Comparison of ENCODE assay signal across 20 cellular contexts in genomic region chr13:113053801-113054604, GRCh38. TPM values are rescaled to one million over a fixed set of nuclear protein-coding genes. Genes with fewer than 3 reads are reported as not detected.
DNase-seq lines count a peak whose midpoint lies in the region; FAIRE-seq and TF ChIP-seq lines count a peak whose summit lies in the region.
"Had no signal": no experiment of that assay in that cellular context is flagged by ENCODE, and none has a peak within 500 bp of the region (broad histone marks: within the 10 kb centered on the region; RNA-seq: fewer than 3 reads in every experiment).

No MANE protein-coding gene starts in this region.

- FAIRE-seq in D721Med (lab: Jason Lieb, UNC): no peak
- FAIRE-seq: G401.6 had no signal

- H3K27ac ChIP-seq in H9 (ENCODE audit: insufficient read length, low read depth, low read length): no peak overlapping the region
- H3K27ac ChIP-seq: C4-2B, RWPE1, SJCRH30 had no signal

- H2BK5ac ChIP-seq in H9 (ENCODE audit: insufficient read length, low read length): no peak overlapping the region

- H3K14ac ChIP-seq in H9 (ENCODE audit: insufficient read depth, low read length): no peak overlapping the region

- no peak overlapping the region for H3K4ac ChIP-seq in H9 (ENCODE audit: low read depth, low read length)

- no peaks in the 10 kb centered on the region; a peak in 1 of 7 replicates for H3K36me3 Mint-ChIP-seq in H9 (ENCODE audit: insufficient read depth in 1 of 3, low read depth in 3 of 3)

- no peaks in the 10 kb centered on the region; the same call in 1 of the 2 replicates for H3K27me3 Mint-ChIP-seq in H9 (ENCODE audit: low read depth)

- H2BK15ac ChIP-seq in H9 (ENCODE audit: low read depth, low read length): no peak overlapping the region

- H2AK5ac ChIP-seq in H9 (ENCODE audit: insufficient read length, low read length): no peak overlapping the region

- H4K91ac ChIP-seq in H9 (ENCODE audit: insufficient read length, low read depth, low read length): no peak overlapping the region

- no peak overlapping the region for H3T11ph ChIP-seq in H9 (ENCODE audit: low read length)

- intact Hi-C loops in posterior cingulate gyrus (cut with DNase I): no loop called here

- peaks cover 5 to 18% of the 10 kb centered on the region in 2 experiments for H3K4me1 Mint-ChIP-seq in H9

- no peak overlapping the region for H2BK120ac ChIP-seq in H9 (ENCODE audit: low read depth, low read length, poor library complexity, severe bottlenecking)

- no peak overlapping the region for H4K8ac ChIP-seq in H9 (replicated peaks; ENCODE audit: insufficient read length, low read depth, low read length)

- H2AFZ ChIP-seq in H9 (ENCODE audit: low read length): no peak overlapping the region
- H2AFZ ChIP-seq: GM23338 had no signal

- H3K79me1 ChIP-seq in H9 (ENCODE audit: insufficient read depth, low read depth, low read length, poor library complexity, severe bottlenecking): no peaks in the 10 kb centered on the region

- peak overlapping the region; percentile 60 for H2BK20ac ChIP-seq in H9 (ENCODE audit: low read depth, low read length, poor library complexity, severe bottlenecking)

- no peaks in the 10 kb centered on the region; the same call in 1 of the 2 replicates for H3K4me1 ChIP-seq in H9 (ENCODE audit: insufficient read depth, low read length)
- H3K4me1 ChIP-seq: SJCRH30 had no signal

- H3K23ac ChIP-seq in H9 (ENCODE audit: insufficient read length, low read depth, low read length): no peak overlapping the region

- no peak overlapping the region for H3K9ac ChIP-seq in H9 (ENCODE audit: extremely low read depth, insufficient read length, low read length)

- H3K4me3 Mint-ChIP-seq in H9: no peak overlapping the region
- H3K4me3 Mint-ChIP-seq: GM23338; T-helper 1 cell treated with Interleukin-12 subunit alpha and Interleukin-12 subunit beta and Interleukin-4 antibody, amounts not matched to agents 30 μg/mL and 1 μg/mL, for 36 hours had no signal

- H3K23me2 ChIP-seq in H9 (ENCODE audit: insufficient read length, low read depth, low read length, poor library complexity, severe bottlenecking): no peaks in the 10 kb centered on the region

- TF ChIP-seq CTCF in H9 (conservative IDR thresholded peaks at IDR 0.05) (no peak), D721Med (IDR thresholded peaks at IDR 0.05; ENCODE audit: insufficient read depth, missing control alignments) (no peak)

- H3K56ac ChIP-seq in H9 (ENCODE audit: insufficient read length, low read depth, low read length): no peak overlapping the region

- no peaks in the 10 kb centered on the region for H3K79me2 ChIP-seq in H9 (ENCODE audit: insufficient read depth, low read length)

- no peaks in the 10 kb centered on the region for H3K9me3 ChIP-seq in H9 (ENCODE audit: control insufficient read depth, low read depth, low read length)
- H3K9me3 ChIP-seq: SJCRH30 had no signal

- WGBS in H9 (ENCODE audit: extremely low coverage, insufficient read length, low lambda C conversion rate): no CpG with 5 or more reads among the region's 31 CpGs

- no peak overlapping the region for H2BK12ac ChIP-seq in H9 (ENCODE audit: insufficient read length, low read depth, low read length)

- H3K18ac ChIP-seq in H9 (ENCODE audit: insufficient read length, low read depth, low read length): no peak overlapping the region

- H4K5ac ChIP-seq in H9 (ENCODE audit: insufficient read length, low read depth, low read length): no peak overlapping the region

- H4K20me1 ChIP-seq in H9 (ENCODE audit: control insufficient read depth, insufficient read depth, insufficient read length): no peaks in the 10 kb centered on the region

- DNase-seq in DMS79 treated with DMSO at 0.1 percent for 48 hours (lab: John Stamatoyannopoulos, UW) (peak; percentile 88), H9 (no peak), cerebellar cortex (ENCODE audit: low spot score) (peak; percentile 41), posterior cingulate gyrus (peak in 6 of 10 donors; percentile 7 to 86 (median 42)), SKM-1 treated with dmso at 0.1 percent for 144 hours (lab: John Stamatoyannopoulos, UW; ENCODE audit: unreplicated experiment) (no peak), D721Med (ENCODE audit: insufficient read length, low spot score) (no peak), mesenteric fat pad (ENCODE audit: low spot score) (no peak)
- no peak for DNase-seq in stimulated activated CD4-positive, alpha-beta T cell treated with anti-CD3 and anti-CD28 coated beads, Interleukin-4, amount 100 ng/mL, for 4 hours
- DNase-seq: AML-193, DND-41, NCI-H1092 treated with DMSO at 0.1 percent for 48 hours, NCI-H2029, PC-3 had no signal

- H3K27me3 ChIP-seq in H9 (ENCODE audit: insufficient read depth, low read length): no peaks in the 10 kb centered on the region
- H3K27me3 ChIP-seq: SJCRH30 had no signal

- H3K9me3 Mint-ChIP-seq in H9: no peaks in the 10 kb centered on the region; a peak in 1 of 5 replicates
- H3K9me3 Mint-ChIP-seq: GM23338; T-helper 1 cell treated with Interleukin-12 subunit alpha and Interleukin-12 subunit beta and Interleukin-4 antibody, amounts not matched to agents 30 μg/mL and 1 μg/mL, for 36 hours had no signal

- no peak overlapping the region; a peak in 1 of 7 replicates for H3K27ac Mint-ChIP-seq in H9
- H3K27ac Mint-ChIP-seq: GM23338; T-helper 1 cell treated with Interleukin-12 subunit alpha and Interleukin-12 subunit beta and Interleukin-4 antibody, amounts not matched to agents 30 μg/mL and 1 μg/mL, for 36 hours had no signal

- no peak overlapping the region for H3K4me2 ChIP-seq in H9 (ENCODE audit: insufficient read depth, insufficient read length, low read length)
- H3K4me2 ChIP-seq: GM23338 had no signal

RNA-seq across cellular contexts. Expression of gene F7, which starts 51.6 kb away (rescaled TPM):
- total RNA-seq in H9 (2021) (0.66 and 0.81 TPM in 2 replicates), mesenteric fat pad (0.35 TPM)
- total RNA-seq: LHCN-M2, PC-3, SJCRH30 had no signal

Comparison
In these comparisons a context has a peak if more than half of its experiments do, and no peak if none do; other contexts are left out.
1. DNase-seq: peak in DMS79 treated with DMSO at 0.1 percent for 48 hours (single experiment), cerebellar cortex (single experiment) and posterior cingulate gyrus (6 of 10); none in H9 (single experiment), SKM-1 treated with dmso at 0.1 percent for 144 hours (single experiment), D721Med (single experiment), mesenteric fat pad (single experiment) and stimulated activated CD4-positive, alpha-beta T cell treated with anti-CD3 and anti-CD28 coated beads, Interleukin-4, amount 100 ng/mL, for 4 hours (0 of 2).